9 cellular contexts compared by ENCODE assay signal in genomic region chr13:101144808-101145419, GRCh38.
DNase-seq lines count a peak whose midpoint lies in the region; ATAC-seq and TF ChIP-seq lines count a peak whose summit lies in the region.
"Had no signal": no experiment of that assay in that cellular context is flagged by ENCODE, and none has a peak within 500 bp of the region (broad histone marks: within the 10 kb centered on the region; RNA-seq: fewer than 3 reads in every experiment).

No MANE protein-coding gene starts in this region.

- peak in 2 of 3 donors; percentile 23 to 65 for TF ChIP-seq CTCF in ovary (IDR thresholded peaks at IDR 0.05)

- TF ChIP-seq POLR2A in erythroblast (IDR thresholded peaks at IDR 0.05; ENCODE audit: low read length) (no peak), ovary (IDR thresholded peaks at IDR 0.05) (no peak)

- H3K27ac ChIP-seq in ovary: no peak overlapping the region
- H3K27ac ChIP-seq: epithelial cell of prostate had no signal

- no peaks in the 10 kb centered on the region for H3K27me3 ChIP-seq in ovary

- intact Hi-C loops in Right ventricle myocardium superior (cut with DNase I) (loop anchor here (10.0 kb wide), 1 partner anchor 620 kb away; no protein-coding TSS in a partner anchor), left cardiac atrium (cut with DNase I) (loop anchor here in 1 of 2 donors (10.0 kb wide), 1 partner anchor 400 kb away; no protein-coding TSS in a partner anchor), ovary (cut with DNase I) (loop anchor here in 1 of 4 donors (10.0 kb wide), 1 partner anchor 330 kb away; no protein-coding TSS in a partner anchor)

- no peaks in the 10 kb centered on the region for H3K4me1 ChIP-seq in ovary (ENCODE audit: insufficient read depth)

- H3K4me3 ChIP-seq in ovary: no peak overlapping the region

- TF ChIP-seq EP300 in ovary (IDR thresholded peaks at IDR 0.05): no peak

- ATAC-seq in Right ventricle myocardium superior (ENCODE audit: poor library complexity) (peak; percentile 59), left cardiac atrium (no peak), GM21529 (IDR thresholded peaks at IDR 0.05; ENCODE audit: unreplicated experiment) (peak; percentile 85), GM21717 (IDR thresholded peaks at IDR 0.05; ENCODE audit: unreplicated experiment) (no peak)

- H3K9me3 ChIP-seq in ovary: no peaks in the 10 kb centered on the region

- no peaks in the 10 kb centered on the region for H3K36me3 ChIP-seq in ovary

- DNase-seq in Right ventricle myocardium superior (no peak), left cardiac atrium (no peak), LHCN-M2 (ENCODE audit: low read depth) (peak; percentile 55), SHP77 treated with DMSO at 0.1 percent for 48 hours (lab: John Stamatoyannopoulos, UW) (peak; percentile 27), erythroblast (lab: John Stamatoyannopoulos, UW) (peak; percentile 57 to 79), ovary (no peak)

- 24 to 27% (median 27%) methylated on average over 7 of the region's 7 CpGs for WGBS in ovary, 3 donors

Comparison
In these comparisons a context has a peak if more than half of its experiments do, and no peak if none do; other contexts are left out.
1. ATAC-seq: peak in Right ventricle myocardium superior (single experiment) and GM21529 (single experiment); none in left cardiac atrium (0 of 2) and GM21717 (single experiment).
2. DNase-seq: peak in LHCN-M2 (single experiment), SHP77 treated with DMSO at 0.1 percent for 48 hours (single experiment) and erythroblast (2 of 2); none in Right ventricle myocardium superior (single experiment), left cardiac atrium (single experiment) and ovary (0 of 5).